3 cellular contexts compared by ENCODE assay signal in genomic region chr4:41428205-41428940, GRCh38.
TF ChIP-seq lines count a peak whose summit lies in the region.

No MANE protein-coding gene starts in this region.

TF ChIP-seq in liver, 16 proteins besides CTCF, POLR2A, EP300 and RAD21:
- no peak for TF ChIP-seq EGR1 (IDR thresholded peaks at IDR 0.05; ENCODE audit: low read depth in 2 of 2)
- TF ChIP-seq RXRA (IDR thresholded peaks at IDR 0.05), result no peak
- no peak for TF ChIP-seq SP1 (IDR thresholded peaks at IDR 0.05)
- no peak for TF ChIP-seq JUND (IDR thresholded peaks at IDR 0.05)
- TF ChIP-seq REST (IDR thresholded peaks at IDR 0.05), result no peak
- no peak for TF ChIP-seq HNF4A (conservative IDR thresholded peaks at IDR 0.05)
- no peak for TF ChIP-seq ATF3 (IDR thresholded peaks at IDR 0.05)
- no peak for TF ChIP-seq HNF4G (IDR thresholded peaks at IDR 0.05)
- no peak for TF ChIP-seq NR2F2 (IDR thresholded peaks at IDR 0.05)
- no peak for TF ChIP-seq FOXA2 (IDR thresholded peaks at IDR 0.05)
- no peak for TF ChIP-seq ZBTB33 (IDR thresholded peaks at IDR 0.05)
- no peak for TF ChIP-seq FOXA1 (IDR thresholded peaks at IDR 0.05)
- no peak for TF ChIP-seq TAF1 (conservative IDR thresholded peaks at IDR 0.05)
- TF ChIP-seq YY1 (IDR thresholded peaks at IDR 0.05), result no peak
TF ChIP-seq in liver: peak in this region for 0.

TF ChIP-seq in HepG2, 621 proteins besides CTCF, POLR2A, EP300 and RAD21:
- TF ChIP-seq ATF3 (CRISPR knock-in tag; IDR thresholded peaks at IDR 0.05) (no peak), PRDM4 (CRISPR knock-in tag; IDR thresholded peaks at IDR 0.05; ENCODE audit: borderline replicate concordance) (no peak), ZNF83 (CRISPR knock-in tag; IDR thresholded peaks at IDR 0.05; ENCODE audit: borderline replicate concordance) (no peak), PITX1 (CRISPR knock-in tag; IDR thresholded peaks at IDR 0.05) (no peak), IRX3 (CRISPR knock-in tag; IDR thresholded peaks at IDR 0.05; ENCODE audit: borderline replicate concordance, low read depth) (no peak), ZSCAN29 (CRISPR knock-in tag; conservative IDR thresholded peaks at IDR 0.05) (no peak)

TF ChIP-seq in H1, 55 proteins besides CTCF, POLR2A, EP300 and RAD21:
- TF ChIP-seq FOSL1 (IDR thresholded peaks at IDR 0.05; ENCODE audit: insufficient read depth, low read depth, low read length), result no peak
- TF ChIP-seq SRF (IDR thresholded peaks at IDR 0.05; ENCODE audit: low read depth, low read length), result no peak
- TF ChIP-seq SAP30 (IDR thresholded peaks at IDR 0.05; ENCODE audit: insufficient read depth, insufficient replicate concordance, low read length), result no peak
- no peak for TF ChIP-seq CHD2 (IDR thresholded peaks at IDR 0.05; ENCODE audit: low read length)
- no peak for TF ChIP-seq CTBP2 (IDR thresholded peaks at IDR 0.05; ENCODE audit: borderline replicate concordance, insufficient read depth, insufficient read length, low read length)
- no peak for TF ChIP-seq KDM1A (IDR thresholded peaks at IDR 0.05; ENCODE audit: borderline replicate concordance, low read length)
- no peak for TF ChIP-seq KDM4A (IDR thresholded peaks at IDR 0.05; ENCODE audit: low read depth, low read length, severe bottlenecking)
- no peak for TF ChIP-seq JUND (IDR thresholded peaks at IDR 0.05; ENCODE audit: low read length)
- no peak for TF ChIP-seq GTF2F1 (IDR thresholded peaks at IDR 0.05; ENCODE audit: borderline replicate concordance, low read depth, low read length)
- TF ChIP-seq TAF1 (IDR thresholded peaks at IDR 0.05; ENCODE audit: low read depth, low read length), result no peak
- no peak for TF ChIP-seq ZNF274 (IDR thresholded peaks at IDR 0.05; ENCODE audit: borderline replicate concordance, extremely low read depth, low read length)
- TF ChIP-seq MAFK (IDR thresholded peaks at IDR 0.05; ENCODE audit: low read depth, low read length), result no peak
- TF ChIP-seq SIN3A (conservative IDR thresholded peaks at IDR 0.05 in 1 of 2, IDR thresholded peaks at IDR 0.05 in 1 of 2; ENCODE audit: low read depth in 1 of 2, low read length in 2 of 2), result no peak
- TF ChIP-seq MAX (IDR thresholded peaks at IDR 0.05), result no peak
- TF ChIP-seq HDAC6 (IDR thresholded peaks at IDR 0.05; ENCODE audit: low read depth, low read length), result no peak
